Comparison of ENCODE assay signal across 9 cellular contexts in the genomic region with DNA sequence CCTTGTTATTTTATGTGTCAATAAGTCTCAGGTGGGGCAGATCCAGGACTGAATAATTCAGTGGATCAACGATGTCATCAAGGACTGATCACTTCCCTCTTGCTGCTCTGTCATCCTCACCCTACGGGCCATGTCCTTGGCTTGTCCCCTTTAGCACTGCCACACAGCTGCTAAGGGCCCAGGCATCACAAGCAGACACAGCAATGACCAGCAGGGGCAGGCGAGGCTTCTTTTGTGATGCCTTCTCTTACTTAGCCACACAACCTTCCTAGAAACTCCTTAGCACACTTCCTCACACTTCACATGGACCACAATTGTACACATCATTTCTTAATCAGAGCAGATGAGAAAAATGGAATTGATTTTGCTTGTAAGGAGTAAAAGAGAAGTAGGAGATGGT.
A peak's percentile ranks its signal among the peaks of the same experiment; 100 is the strongest.
DNase-seq lines count a peak whose midpoint lies in the region; ATAC-seq and TF ChIP-seq lines count a peak whose summit lies in the region.
"Had no signal": no experiment of that assay in that cellular context is flagged by ENCODE, and none has a peak within 500 bp of the region (broad histone marks: within the 10 kb centered on the region; RNA-seq: fewer than 3 reads in every experiment).

No MANE protein-coding gene starts in this region.

- H3K4me1 ChIP-seq in right cardiac atrium (ENCODE audit: control insufficient read depth, insufficient read depth, low read length) = no peaks in the 10 kb centered on the region
- peaks cover 8% of the 10 kb centered on the region; the same call in 1 of the 2 replicates for H3K4me1 ChIP-seq in MM.1S (ENCODE audit: low read length)
- H3K4me1 ChIP-seq in esophagus muscularis mucosa = no peaks in the 10 kb centered on the region

- no peak overlapping the region for H3K4me2 ChIP-seq in MM.1S (ENCODE audit: low read depth, low read length)

- no peak for TF ChIP-seq POLR2A in esophagus muscularis mucosa (IDR thresholded peaks at IDR 0.05; ENCODE audit: low read depth)

- H3K9ac ChIP-seq in MM.1S (ENCODE audit: low read length) = no peak overlapping the region

- peaks cover 2% of the 10 kb centered on the region for H3K9me3 Mint-ChIP-seq in activated naive CD8-positive, alpha-beta T cell treated with anti-CD3 and anti-CD28 coated beads for 36 hours

- no peaks in the 10 kb centered on the region for H3K9me3 ChIP-seq in right cardiac atrium (ENCODE audit: control insufficient read depth, low read length)
- H3K9me3 ChIP-seq in MM.1S (replicated peaks; ENCODE audit: insufficient read depth, low read length) = no peaks in the 10 kb centered on the region
- H3K9me3 ChIP-seq in esophagus muscularis mucosa = peaks cover 0 to 4% (median 0%) of the 10 kb centered on the region in 4 donors

- H3K36me3 Mint-ChIP-seq in activated naive CD8-positive, alpha-beta T cell treated with anti-CD3 and anti-CD28 coated beads for 36 hours = no peaks in the 10 kb centered on the region

- H3K79me2 ChIP-seq in MM.1S (ENCODE audit: low read length) = no peaks in the 10 kb centered on the region

- H4K20me1 ChIP-seq in MM.1S (ENCODE audit: insufficient read depth, low read length) = no peaks in the 10 kb centered on the region

- WGBS in right cardiac atrium = 44% methylated on average over 3 of the region's 3 CpGs
- WGBS in esophagus muscularis mucosa = 66% methylated on average over 3 of the region's 3 CpGs

- ATAC-seq in left ventricle myocardium superior (peak; percentile 63), right cardiac atrium (no peak), HG02981 (IDR thresholded peaks at IDR 0.05; ENCODE audit: unreplicated experiment) (no peak)

- TF ChIP-seq CTCF in MM.1S (IDR thresholded peaks at IDR 0.05; ENCODE audit: low read length) = peak; percentile 21; the same call in 1 of the 2 replicates
- peak; percentile 54 for TF ChIP-seq CTCF in epithelial cell of esophagus (IDR thresholded peaks at IDR 0.05; ENCODE audit: insufficient read depth, low read depth, low read length, missing control alignments)
- no peak for TF ChIP-seq CTCF in esophagus muscularis mucosa (IDR thresholded peaks at IDR 0.05)

- TF ChIP-seq EP300 in esophagus muscularis mucosa (IDR thresholded peaks at IDR 0.05) = no peak

- H3K27me3 ChIP-seq in right cardiac atrium (ENCODE audit: control insufficient read depth, insufficient read depth) (no peaks in the 10 kb centered on the region), MM.1S (replicated peaks; ENCODE audit: insufficient read depth, low read length) (no peaks in the 10 kb centered on the region), esophagus muscularis mucosa (no peaks in the 10 kb centered on the region)

- DNase-seq in left ventricle myocardium superior = peak; percentile 29
- DNase-seq in right cardiac atrium = no peak
- no peak for DNase-seq in MM.1S
- peak; percentile 41 for DNase-seq in epithelial cell of esophagus (ENCODE audit: low read depth)
- no peak for DNase-seq in activated naive CD8-positive, alpha-beta T cell treated with anti-CD3 and anti-CD28 coated beads for 36 hours
- no peak for DNase-seq in esophagus muscularis mucosa (ENCODE audit: extremely low spot score)
- no peak for DNase-seq in G401 (ENCODE audit: low spot score)
- DNase-seq: stimulated activated CD4-positive, alpha-beta T cell treated with anti-CD3 and anti-CD28 coated beads, Interleukin-15, amount 100 ng/mL, for 24 hours had no signal

- in situ Hi-C loops in G401 (cut with HindIII; ENCODE audit: low sequenced_read_pairs) = no loop called here

- no peak overlapping the region for H3K4me3 ChIP-seq in right cardiac atrium (ENCODE audit: low read length)
- no peak overlapping the region for H3K4me3 ChIP-seq in MM.1S (ENCODE audit: low read length)
- no peak overlapping the region for H3K4me3 ChIP-seq in epithelial cell of esophagus (ENCODE audit: low read length)
- no peak overlapping the region for H3K4me3 ChIP-seq in esophagus muscularis mucosa

- H3K27ac ChIP-seq in right cardiac atrium (ENCODE audit: low read length) = no peak overlapping the region
- no peak overlapping the region for H3K27ac ChIP-seq in MM.1S (ENCODE audit: low read length)
- no peak overlapping the region for H3K27ac ChIP-seq in esophagus muscularis mucosa (replicated peaks in 1 of 4)

- intact Hi-C loops in left ventricle myocardium superior (cut with micrococcal nuclease) = no loop called here
- intact Hi-C loops in right cardiac atrium (cut with DNase I) = no loop called here
- intact Hi-C loops in esophagus muscularis mucosa (cut with DNase I) = no loop called here

- H2AFZ ChIP-seq in MM.1S (ENCODE audit: low read length) = no peak overlapping the region

- H3K9me2 ChIP-seq in MM.1S (replicated peaks; ENCODE audit: insufficient read depth, low read length) = no peaks in the 10 kb centered on the region

- H3K36me3 ChIP-seq in MM.1S (replicated peaks; ENCODE audit: insufficient read depth, low read length) (no peaks in the 10 kb centered on the region), esophagus muscularis mucosa (no peaks in the 10 kb centered on the region)

- no peaks in the 10 kb centered on the region for H3F3A ChIP-seq in MM.1S (ENCODE audit: insufficient read depth, low read length)

- no peaks in the 10 kb centered on the region for H3K27me3 Mint-ChIP-seq in activated naive CD8-positive, alpha-beta T cell treated with anti-CD3 and anti-CD28 coated beads for 36 hours

- H3K4me3 Mint-ChIP-seq in activated naive CD8-positive, alpha-beta T cell treated with anti-CD3 and anti-CD28 coated beads for 36 hours = no peak overlapping the region

- H3K27ac Mint-ChIP-seq in activated naive CD8-positive, alpha-beta T cell treated with anti-CD3 and anti-CD28 coated beads for 36 hours = no peak overlapping the region

- H3K4me1 Mint-ChIP-seq in activated naive CD8-positive, alpha-beta T cell treated with anti-CD3 and anti-CD28 coated beads for 36 hours = no peaks in the 10 kb centered on the region

Comparison
In these comparisons a context has a peak if more than half of its experiments do, and no peak if none do; other contexts are left out.
1. DNase-seq: peak in left ventricle myocardium superior (single experiment) and epithelial cell of esophagus (single experiment); none in right cardiac atrium (0 of 3), MM.1S (single experiment), activated naive CD8-positive, alpha-beta T cell treated with anti-CD3 and anti-CD28 coated beads for 36 hours (single experiment), esophagus muscularis mucosa (single experiment) and G401 (single experiment).
2. CTCF ChIP-seq: peak in MM.1S (single experiment) and epithelial cell of esophagus (single experiment); none in esophagus muscularis mucosa (0 of 3).